Comparison of ENCODE assay signal across 16 cellular contexts in genomic region chr15:82063055-82063454, GRCh38. TPM values are rescaled to one million over a fixed set of nuclear protein-coding genes. Genes with fewer than 3 reads are reported as not detected.
DNase-seq lines count a peak whose midpoint lies in the region; ATAC-seq, FAIRE-seq and TF ChIP-seq lines count a peak whose summit lies in the region.
"Had no signal": no experiment of that assay in that cellular context is flagged by ENCODE, and none has a peak within 500 bp of the region (broad histone marks: within the 10 kb centered on the region; RNA-seq: fewer than 3 reads in every experiment).

No MANE protein-coding gene starts in this region.

- no peaks in the 10 kb centered on the region for H4K20me1 ChIP-seq in K562 (replicated peaks; ENCODE audit: control insufficient read depth, insufficient read depth, low read length)

- no peaks in the 10 kb centered on the region for H3K36me3 Mint-ChIP-seq in nephron progenitor cell (ENCODE audit: low read depth)
- H3K36me3 Mint-ChIP-seq: activated naive CD8-positive, alpha-beta T cell had no signal

- TF ChIP-seq RAD21 in K562 (CRISPR knock-in tag; conservative IDR thresholded peaks at IDR 0.05 in 1 of 2, IDR thresholded peaks at IDR 0.05 in 1 of 2): no peak

- H3K27me3 Mint-ChIP-seq in nephron progenitor cell (ENCODE audit: low read depth, poor library complexity): peaks cover 37% of the 10 kb centered on the region

- TF ChIP-seq EP300 in K562 (IDR thresholded peaks at IDR 0.05; ENCODE audit: low read length): no peak

- in situ Hi-C loops in K562 (cut with MboI): no loop called here

- TF ChIP-seq CTCF in K562 (IDR thresholded peaks at IDR 0.05 in 2 of 3, conservative IDR thresholded peaks at IDR 0.05 in 1 of 3; ENCODE audit: insufficient read depth in 2 of 3, low read depth in 1 of 3, low read length in 3 of 3): no peak
- no peak for TF ChIP-seq CTCF in nephron progenitor cell (IDR thresholded peaks at IDR 0.05)

- no peak for TF ChIP-seq POLR2A in K562 (conservative IDR thresholded peaks at IDR 0.05)

- H3K27me3 ChIP-seq in HUES6 (ENCODE audit: control insufficient read depth, insufficient read depth, low read length): peaks cover 70% of the 10 kb centered on the region
- peaks cover 2 to 11% of the 10 kb centered on the region in 2 experiments; a peak in 4 of 5 replicates for H3K27me3 ChIP-seq in K562 (ENCODE audit: control insufficient read depth in 2 of 2, insufficient read depth in 2 of 2, low read length in 2 of 2)

- CTCF ChIA-PET in K562 (lab: Yijun Ruan, JAX; ENCODE audit: low intra/inter-chr PET ratio): no interaction called here

- no peaks in the 10 kb centered on the region for H3K9me1 ChIP-seq in K562 (ENCODE audit: control insufficient read depth, insufficient read depth, low read length)

- BruUV-seq in K562 (replicated peaks; lab: Mats Ljungman, UMichigan): no TSS peak

- no peaks in the 10 kb centered on the region for H3K79me2 ChIP-seq in K562 (ENCODE audit: control insufficient read depth, insufficient read depth, low read length)

- H2AFZ ChIP-seq in K562 (ENCODE audit: low read depth, low read length): peak overlapping the region; percentile 37

- H3K36me3 ChIP-seq in HUES6 (ENCODE audit: control insufficient read depth, insufficient read depth, low read length) (no peaks in the 10 kb centered on the region), K562 (ENCODE audit: control insufficient read depth, insufficient read depth, low read length) (no peaks in the 10 kb centered on the region)
- H3K36me3 ChIP-seq: breast epithelium had no signal

- DNase-seq in COLO668 (lab: John Stamatoyannopoulos, UW; ENCODE audit: unreplicated experiment) (peak; percentile 7), K562 (ENCODE audit: extremely low read depth in 1 of 4, low spot score in 3 of 4) (no peak), nephron progenitor cell (no peak), NCI-H526 treated with DMSO at 0.1 percent for 48 hours (lab: John Stamatoyannopoulos, UW) (no peak)
- DNase-seq: activated CD4-positive, alpha-beta T cell treated with anti-CD3 and anti-CD28 coated beads, Interleukin-2, amount 50 U/mL, for 4 hours; activated T-cell treated with anti-CD3 and anti-CD28 coated beads, Interleukin-2, amount 50 U/mL, for 24 hours; AML-193; mucosa of descending colon; stimulated activated CD4-positive, alpha-beta T cell treated with anti-CD3 and anti-CD28 coated beads, Interleukin-2, amount 100 ng/mL, for 48 hours had no signal

- H3K4me2 ChIP-seq in K562 (ENCODE audit: insufficient read depth, low read length): no peak overlapping the region

- H3K27ac Mint-ChIP-seq in nephron progenitor cell: no peak overlapping the region
- H3K27ac Mint-ChIP-seq: activated naive CD8-positive, alpha-beta T cell; activated T-cell treated with anti-CD3 and anti-CD28 coated beads, Interleukin-2, amount 50 U/mL, for 24 hours had no signal

- peak overlapping the region; percentile 52 for H3K4me3 Mint-ChIP-seq in nephron progenitor cell
- H3K4me3 Mint-ChIP-seq: activated naive CD8-positive, alpha-beta T cell; activated T-cell treated with anti-CD3 and anti-CD28 coated beads, Interleukin-2, amount 50 U/mL, for 24 hours had no signal

- 43% methylated on average over 10 of the region's 10 CpGs for WGBS in K562 (ENCODE audit: insufficient coverage, low coverage, missing lambda C conversion rate)

- H3K9me3 Mint-ChIP-seq in nephron progenitor cell: no peaks in the 10 kb centered on the region
- H3K9me3 Mint-ChIP-seq: activated T-cell treated with anti-CD3 and anti-CD28 coated beads, Interleukin-2, amount 50 U/mL, for 24 hours had no signal

- no peak for FAIRE-seq in K562 (lab: Jason Lieb, UNC)
- FAIRE-seq: GM18507, RCC 7860 had no signal

- H3K27ac ChIP-seq in HUES6 (ENCODE audit: low read depth, low read length) (no peak overlapping the region), K562 (ENCODE audit: extremely low read depth, low read depth, low read length) (no peak overlapping the region)
- H3K27ac ChIP-seq: breast epithelium had no signal

- ATAC-seq in K562: no peak
- no peak for ATAC-seq in activated CD4-positive, CD25-positive, alpha-beta regulatory T cell treated with anti-CD3 and anti-CD28 coated beads, Interleukin-2, amount 50 U/mL, for 24 hours
- ATAC-seq in HG03460 (IDR thresholded peaks at IDR 0.05; ENCODE audit: unreplicated experiment): no peak
- ATAC-seq: mucosa of descending colon had no signal

- H3K9me3 ChIP-seq in HUES6 (ENCODE audit: control insufficient read depth, insufficient read depth, low read depth, low read length) (no peaks in the 10 kb centered on the region), K562 (replicated peaks; ENCODE audit: control insufficient read depth, insufficient read depth, low read depth, low read length) (no peaks in the 10 kb centered on the region)
- H3K9me3 ChIP-seq: breast epithelium, mucosa of descending colon had no signal

- peaks cover 19% of the 10 kb centered on the region for H3K4me1 ChIP-seq in HUES6 (ENCODE audit: control insufficient read depth, insufficient read depth, low read length)
- H3K4me1 ChIP-seq in K562 (replicated peaks in 1 of 2; ENCODE audit: control insufficient read depth in 2 of 2, insufficient read depth in 2 of 2, low read length in 2 of 2): peaks cover 7 to 8% of the 10 kb centered on the region in 2 experiments; a peak in 4 of 5 replicates
- H3K4me1 ChIP-seq: breast epithelium had no signal

- POLR2A ChIA-PET in K562 (lab: Yijun Ruan, JAX): interaction anchor here (1.4 to 2.2 kb wide), 2 partner anchors 11 to 13 kb away, joined by 3 to 4 read pairs; no protein-coding TSS in a partner anchor

- intact Hi-C loops in K562 (cut with micrococcal nuclease): no loop called here

- H3K4me1 Mint-ChIP-seq in nephron progenitor cell: peaks cover 29% of the 10 kb centered on the region

- H3K9ac ChIP-seq in HUES6 (ENCODE audit: low read length): no peak overlapping the region
- no peak overlapping the region for H3K9ac ChIP-seq in K562 (ENCODE audit: insufficient read depth in 1 of 2, low read depth in 2 of 2, low read length in 2 of 2)

- H3K4me3 ChIP-seq in HUES6 (ENCODE audit: low read depth, low read length) (peak overlapping the region; percentile 32), K562 (no peak overlapping the region)
- H3K4me3 ChIP-seq: breast epithelium, mucosa of descending colon had no signal

TF ChIP-seq in K562, 482 proteins besides CTCF, POLR2A, EP300 and RAD21 (continues in another document):
- TF ChIP-seq ZNF311 (CRISPR knock-in tag; IDR thresholded peaks at IDR 0.05) (no peak), KLF13 (tag; IDR thresholded peaks at IDR 0.05; ENCODE audit: borderline replicate concordance, low read depth) (no peak), ZNF121 (CRISPR knock-in tag; conservative IDR thresholded peaks at IDR 0.05) (no peak), ZNF785 (CRISPR knock-in tag; IDR thresholded peaks at IDR 0.05) (no peak), ZNF316 (IDR thresholded peaks at IDR 0.05) (no peak), RNF2 (IDR thresholded peaks at IDR 0.05) (no peak), MCM2 (IDR thresholded peaks at IDR 0.05; ENCODE audit: low read depth) (no peak)
- TF ChIP-seq, protein P1, sequence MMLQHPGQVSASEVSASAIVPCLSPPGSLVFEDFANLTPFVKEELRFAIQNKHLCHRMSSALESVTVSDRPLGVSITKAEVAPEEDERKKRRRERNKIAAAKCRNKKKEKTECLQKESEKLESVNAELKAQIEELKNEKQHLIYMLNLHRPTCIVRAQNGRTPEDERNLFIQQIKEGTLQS (IDR thresholded peaks at IDR 0.05): no peak
- TF ChIP-seq, protein P1 (CRISPR knock-in tag; conservative IDR thresholded peaks at IDR 0.05): no peak
- TF ChIP-seq, protein P2, sequence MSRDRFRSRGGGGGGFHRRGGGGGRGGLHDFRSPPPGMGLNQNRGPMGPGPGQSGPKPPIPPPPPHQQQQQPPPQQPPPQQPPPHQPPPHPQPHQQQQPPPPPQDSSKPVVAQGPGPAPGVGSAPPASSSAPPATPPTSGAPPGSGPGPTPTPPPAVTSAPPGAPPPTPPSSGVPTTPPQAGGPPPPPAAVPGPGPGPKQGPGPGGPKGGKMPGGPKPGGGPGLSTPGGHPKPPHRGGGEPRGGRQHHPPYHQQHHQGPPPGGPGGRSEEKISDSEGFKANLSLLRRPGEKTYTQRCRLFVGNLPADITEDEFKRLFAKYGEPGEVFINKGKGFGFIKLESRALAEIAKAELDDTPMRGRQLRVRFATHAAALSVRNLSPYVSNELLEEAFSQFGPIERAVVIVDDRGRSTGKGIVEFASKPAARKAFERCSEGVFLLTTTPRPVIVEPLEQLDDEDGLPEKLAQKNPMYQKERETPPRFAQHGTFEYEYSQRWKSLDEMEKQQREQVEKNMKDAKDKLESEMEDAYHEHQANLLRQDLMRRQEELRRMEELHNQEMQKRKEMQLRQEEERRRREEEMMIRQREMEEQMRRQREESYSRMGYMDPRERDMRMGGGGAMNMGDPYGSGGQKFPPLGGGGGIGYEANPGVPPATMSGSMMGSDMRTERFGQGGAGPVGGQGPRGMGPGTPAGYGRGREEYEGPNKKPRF (IDR thresholded peaks at IDR 0.05; ENCODE audit: low read depth, low read length): no peak

RNA-seq across cellular contexts. Expression of gene MEX3B, which starts 17.2 kb away (rescaled TPM):
- total RNA-seq in K562 (2011; cell fraction: chromatin; rRNA removed; ENCODE audit: low replicate concordance): 8.7 and 10.8 TPM in 2 replicates
- 11.3 and 13.3 TPM in 2 replicates for total RNA-seq in K562 (2011; cell fraction: nucleolus; rRNA removed)
- 8.7 TPM in 2 replicates for total RNA-seq in K562 (2011; cell fraction: nucleoplasm; rRNA removed)
- total RNA-seq in K562 (2014; rRNA removed) (7.4 and 7.7 TPM in 2 replicates), K562 (2014; rRNA removed; fragmentation: Illumina TruSeq; extraction: Trizol) (2.9 and 3.1 TPM in 2 replicates), K562 (2015; rRNA removed; fragmentation: Illumina TruSeq; extraction: Trizol) (3.6 and 4.2 TPM in 2 replicates), K562 (2021) (12.0 and 12.8 TPM in 2 replicates)
- polyA plus RNA-seq in K562 (2011; rRNA removed) (7.0 TPM in 2 replicates), K562 (2014; fragmentation: Illumina TruSeq; extraction: Trizol) (3.0 and 6.2 TPM in 2 replicates), K562 (2014; fragmentation: Nextera tagmentation; extraction: Ambion mirVana) (1 to 10 TPM in 1 of 2 experiments, under 1 TPM in 1; 0.94 to 1.1 TPM), K562 (2014; rRNA removed) (6.9 and 8.3 TPM in 2 replicates)
- polyA plus RNA-seq in K562 (2011; cell fraction: cytosol; rRNA removed): 5.5 and 16.8 TPM in 2 replicates
- 20.3 and 41.1 TPM in 2 replicates for polyA plus RNA-seq in K562 (2011; cell fraction: nucleus; rRNA removed)
- 4.9 and 6.6 TPM in 2 replicates for polyA plus RNA-seq in K562 (2012)
- polyA minus RNA-seq in K562 (2011; rRNA and poly(A)+ RNA removed): 1.9 and 3.3 TPM in 2 replicates
- 9.3 TPM in 2 replicates for polyA minus RNA-seq in K562 (2011; cell fraction: cytosol; rRNA and poly(A)+ RNA removed)
- 11.7 and 12.2 TPM in 2 replicates for polyA minus RNA-seq in K562 (2011; cell fraction: nucleus; rRNA and poly(A)+ RNA removed)
